Comparison of ENCODE assay signal across 8 cellular contexts in genomic region chr6:116253505-116254296, GRCh38. TPM values are rescaled to one million over a fixed set of nuclear protein-coding genes. Genes with fewer than 3 reads are reported as not detected.
A peak's percentile ranks its signal among the peaks of the same experiment; 100 is the strongest.
DNase-seq lines count a peak whose midpoint lies in the region; ATAC-seq and TF ChIP-seq lines count a peak whose summit lies in the region.

TSPYL4 (minus strand) TSS chr6:116254075; CDS start chr6:116254008, 67 bp downstream.

- no peaks in the 10 kb centered on the region for H3K27me3 Mint-ChIP-seq in activated T-cell treated with anti-CD3 and anti-CD28 coated beads, Interleukin-2, amount 50 U/mL, for 24 hours

- H3K9me3 Mint-ChIP-seq in activated T-cell treated with anti-CD3 and anti-CD28 coated beads, Interleukin-2, amount 50 U/mL, for 24 hours: no peaks in the 10 kb centered on the region

- H3K4me3 ChIP-seq in KMS-11 (IDR thresholded peaks at IDR 0.05; ENCODE audit: insufficient read depth, low read depth, low read length) (no peak within 1 kb of the TSS), esophagus muscularis mucosa (peak within 1 kb of the TSS; percentile 94 to 99 (median 97)), mucosa of stomach (ENCODE audit: low read length) (peak within 1 kb of the TSS; percentile 92)

- H4K20me1 ChIP-seq in KMS-11 (ENCODE audit: insufficient read depth): no peaks in the 10 kb centered on the region

- no peaks in the 10 kb centered on the region for H3K79me2 ChIP-seq in KMS-11 (ENCODE audit: insufficient read depth, low read depth)

- peaks cover 9% of the 10 kb centered on the region for H3K4me1 Mint-ChIP-seq in activated T-cell treated with anti-CD3 and anti-CD28 coated beads, Interleukin-2, amount 50 U/mL, for 24 hours (ENCODE audit: low read depth)

- H2AFZ ChIP-seq in KMS-11 (ENCODE audit: low read depth): peak within 1 kb of the TSS; percentile 92

- peak; percentile 99 for ATAC-seq in GM21786 (IDR thresholded peaks at IDR 0.05; ENCODE audit: unreplicated experiment)

- intact Hi-C loops in esophagus muscularis mucosa (cut with DNase I): no loop called here

- no peaks in the 10 kb centered on the region for H3K27me3 ChIP-seq in KMS-11 (ENCODE audit: insufficient read depth, low read depth)
- H3K27me3 ChIP-seq in esophagus muscularis mucosa: no peaks in the 10 kb centered on the region
- no peaks in the 10 kb centered on the region for H3K27me3 ChIP-seq in mucosa of stomach (ENCODE audit: control insufficient read depth, insufficient read depth, low read length)

- peak within 1 kb of the TSS; percentile 58 for H3K4me2 ChIP-seq in KMS-11

- peak; percentile 91 for DNase-seq in DMS79 (lab: John Stamatoyannopoulos, UW)
- DNase-seq in activated T-cell treated with anti-CD3 and anti-CD28 coated beads, Interleukin-2, amount 50 U/mL, for 24 hours: peak; percentile 90
- peak; percentile 97 for DNase-seq in esophagus muscularis mucosa (ENCODE audit: extremely low spot score)
- peak; percentile 91 for DNase-seq in stimulated activated CD8-positive, alpha-beta memory T cell treated with anti-CD3 and anti-CD28 coated beads, Interleukin-4, amount 100 ng/mL, for 48 hours

- H3K9me3 ChIP-seq in esophagus muscularis mucosa (no peaks in the 10 kb centered on the region), mucosa of stomach (ENCODE audit: control insufficient read depth, low read length) (no peaks in the 10 kb centered on the region)

- H3K9ac ChIP-seq in KMS-11: peak within 1 kb of the TSS; percentile 64
- H3K9ac ChIP-seq in mucosa of stomach (ENCODE audit: low read length): peak within 1 kb of the TSS; percentile 88

- peak; percentile 48 for TF ChIP-seq POLR2A in esophagus muscularis mucosa (IDR thresholded peaks at IDR 0.05; ENCODE audit: low read depth)

- WGBS in esophagus muscularis mucosa: 1% methylated on average over 41 of the region's 53 CpGs

- H3K27ac Mint-ChIP-seq in activated T-cell treated with anti-CD3 and anti-CD28 coated beads, Interleukin-2, amount 50 U/mL, for 24 hours: no peak within 1 kb of the TSS

- no peak within 1 kb of the TSS for H3K4me3 Mint-ChIP-seq in activated T-cell treated with anti-CD3 and anti-CD28 coated beads, Interleukin-2, amount 50 U/mL, for 24 hours

- TF ChIP-seq CTCF in KMS-11 (conservative IDR thresholded peaks at IDR 0.05; ENCODE audit: low read depth, low read length) (no peak), esophagus muscularis mucosa (IDR thresholded peaks at IDR 0.05) (no peak)

- no peak for TF ChIP-seq EP300 in esophagus muscularis mucosa (IDR thresholded peaks at IDR 0.05)

- H3K27ac ChIP-seq in KMS-11 (peak within 1 kb of the TSS; percentile 62; the same call in 1 of the 2 replicates), esophagus muscularis mucosa (replicated peaks in 1 of 4) (peak within 1 kb of the TSS; percentile 94 to 96 (median 95))

- peaks cover 4% of the 10 kb centered on the region for H3K4me1 ChIP-seq in KMS-11 (ENCODE audit: low read depth, poor library complexity, severe bottlenecking)
- peaks cover 42 to 61% (median 58%) of the 10 kb centered on the region in 4 donors for H3K4me1 ChIP-seq in esophagus muscularis mucosa
- H3K4me1 ChIP-seq in mucosa of stomach (ENCODE audit: control insufficient read depth, insufficient read depth, low read length): peaks cover 26% of the 10 kb centered on the region

- H3K36me3 ChIP-seq in KMS-11 (ENCODE audit: insufficient read depth) (no peaks in the 10 kb centered on the region), esophagus muscularis mucosa (peaks cover 0 to 6% (median under 1%) of the 10 kb centered on the region in 4 donors), mucosa of stomach (ENCODE audit: control insufficient read depth, insufficient read depth, low read length) (no peaks in the 10 kb centered on the region)

- H3K36me3 Mint-ChIP-seq in activated T-cell treated with anti-CD3 and anti-CD28 coated beads, Interleukin-2, amount 50 U/mL, for 24 hours (ENCODE audit: low read depth): peaks cover 28% of the 10 kb centered on the region

TF ChIP-seq in PFSK-1, 5 proteins besides CTCF, POLR2A, EP300 and RAD21:
- TF ChIP-seq FOXP2 (optimal IDR thresholded peaks at IDR 0.05; ENCODE audit: borderline replicate concordance, extremely low read depth, extremely low read length, insufficient read depth): peak; percentile 19
- peak; percentile 73; the same call in 1 of the 2 replicates for TF ChIP-seq TAF1 (IDR thresholded peaks at IDR 0.05; ENCODE audit: borderline replicate concordance, insufficient read depth, low read length)
- TF ChIP-seq SIN3A (IDR thresholded peaks at IDR 0.05; ENCODE audit: borderline replicate concordance, insufficient read depth, low read length): 0 out of 2 replicates have a peak, but pooled peaks have one; percentile 51
- TF ChIP-seq POLR2AphosphoS5 (IDR thresholded peaks at IDR 0.05; ENCODE audit: low read depth, low read length): peak; percentile 85; the same call in 1 of the 2 replicates
- no peak for TF ChIP-seq REST (IDR thresholded peaks at IDR 0.05; ENCODE audit: insufficient read depth in 1 of 2, low read depth in 2 of 2, low read length in 2 of 2)

RNA-seq across cellular contexts. Expression of gene TSPYL4, which starts in this region (rescaled TPM):
- 4.1 TPM for polyA plus RNA-seq in PFSK-1 (2012; ENCODE audit: insufficient read length, low read depth)
- total RNA-seq in esophagus muscularis mucosa: 10 to 100 TPM; 14.4 to 22.8 (median 18.4) TPM
